ENCODE assay signal across 32 cellular contexts in genomic region chr2:179071810-179072355, GRCh38.
"Had no signal": no experiment of that assay in that cellular context is flagged by ENCODE, and none has a peak within 500 bp of the region (broad histone marks: within the 10 kb centered on the region; RNA-seq: fewer than 3 reads in every experiment).

No MANE protein-coding gene starts in this region.

- ATAC-seq: activated CD8-positive, alpha-beta T cell treated with anti-CD3 and anti-CD28 coated beads for 36 hours; activated naive CD4-positive, alpha-beta T cell treated with anti-CD3 and anti-CD28 coated beads, Interleukin-2, amount 50 U/mL, for 72 hours; activated T-cell treated with anti-CD3 and anti-CD28 coated beads, Interleukin-2, amount 50 U/mL, for 4 hours; activated T-cell treated with anti-CD3 and anti-CD28 coated beads, Interleukin-2, amount 50 U/mL, for 72 hours; activated T-helper 17 cell treated with anti-CD3 and anti-CD28 coated beads, Interleukin-2, amount 50 U/mL, for 72 hours; body of pancreas had no signal

- DNase-seq: activated B cell treated with CpG ODN at 0.5 μM for 24 hours; activated CD4-positive, alpha-beta memory T cell treated with anti-CD3 and anti-CD28 coated beads for 36 hours; activated CD4-positive, alpha-beta T cell treated with anti-CD3 and anti-CD28 coated beads for 4 hours; activated CD4-positive, alpha-beta T cell treated with anti-CD3 and anti-CD28 coated beads, Interleukin-2, amount 10 ng/mL, durations not matched to agents 24 days and 14 days; activated CD4-positive, alpha-beta T cell treated with anti-CD3 and anti-CD28 coated beads, Interleukin-2, amount 50 U/mL, for 1 hour; activated CD4-positive, alpha-beta T cell treated with anti-CD3 and anti-CD28 coated beads, Interleukin-2, amount 50 U/mL, for 4 hours; activated CD4-positive, CD25-positive, alpha-beta regulatory T cell treated with anti-CD3 and anti-CD28 coated beads, Interleukin-2, amount 50 U/mL, for 72 hours; activated CD8-positive, alpha-beta memory T cell treated with anti-CD3 and anti-CD28 coated beads, Interleukin-2, amount 50 U/mL, for 4 hours; activated CD8-positive, alpha-beta T cell treated with anti-CD3 and anti-CD28 coated beads for 36 hours; activated effector memory CD4-positive, alpha-beta T cell treated with anti-CD3 and anti-CD28 coated beads, Interleukin-2, amount 50 U/mL, for 16 hours; activated gamma-delta T cell treated with Interleukin-2 at 50 U/mL for 16 hours; activated naive CD4-positive, alpha-beta T cell; activated naive CD4-positive, alpha-beta T cell treated with anti-CD3 and anti-CD28 coated beads for 36 hours; activated naive CD4-positive, alpha-beta T cell treated with anti-CD3 and anti-CD28 coated beads, Interleukin-2, amount 50 U/mL, for 16 hours; activated naive CD8-positive, alpha-beta T cell treated with anti-CD3 and anti-CD28 coated beads for 36 hours; activated T-cell treated with anti-CD3 and anti-CD28 coated beads for 4 hours; activated T-cell treated with anti-CD3 and anti-CD28 coated beads, Interleukin-2, amount 50 U/mL, for 1 hour; activated T-cell treated with anti-CD3 and anti-CD28 coated beads, Interleukin-2, amount 50 U/mL, for 4 hours; activated T-cell treated with anti-CD3 and anti-CD28 coated beads, Interleukin-2, amount 50 U/mL, for 72 hours; adrenal gland; amniotic stem cell; aorta; body of pancreas; brain microvascular endothelial cell; central memory CD4-positive, alpha-beta T cell; T-helper 1 cell; T-helper 2 cell; T-helper 9 cell had no signal

- FAIRE-seq: astrocyte, TTC549 had no signal
